ENCODE assay signal across 9 cellular contexts in genomic region chr19:10551698-10552301, GRCh38. TPM values are rescaled to one million over a fixed set of nuclear protein-coding genes. Genes with fewer than 3 reads are reported as not detected.
DNase-seq lines count a peak whose midpoint lies in the region; ATAC-seq and TF ChIP-seq lines count a peak whose summit lies in the region.
"Had no signal": no experiment of that assay in that cellular context is flagged by ENCODE, and none has a peak within 500 bp of the region (broad histone marks: within the 10 kb centered on the region; RNA-seq: fewer than 3 reads in every experiment).

No MANE protein-coding gene starts in this region.

- H3K36me3 ChIP-seq in DND-41 (ENCODE audit: insufficient read depth, low read length) (peaks cover 77% of the 10 kb centered on the region), KOPT-K1 (ENCODE audit: insufficient read depth, low read length) (peaks cover 92% of the 10 kb centered on the region)

- H3K4me1 Mint-ChIP-seq in activated CD4-positive, alpha-beta memory T cell treated with anti-CD3 and anti-CD28 coated beads for 36 hours (ENCODE audit: low read depth) = peaks cover 33% of the 10 kb centered on the region

- H3K27ac ChIP-seq in DND-41 (ENCODE audit: low read length) (peak overlapping the region; percentile 96), KOPT-K1 (ENCODE audit: low read depth, low read length, poor library complexity, severe bottlenecking) (peak overlapping the region; percentile 99)
- H3K27ac ChIP-seq: epithelial cell of prostate had no signal

- H3K9me3 ChIP-seq in DND-41 (ENCODE audit: insufficient read depth, low read length, severe bottlenecking) = no peaks in the 10 kb centered on the region
- no peaks in the 10 kb centered on the region for H3K9me3 ChIP-seq in KOPT-K1 (ENCODE audit: insufficient read depth, low read length, poor library complexity, severe bottlenecking)

- H3K27me3 ChIP-seq in DND-41 (ENCODE audit: insufficient read depth, low read length, poor library complexity) = no peaks in the 10 kb centered on the region

- H3K4me2 ChIP-seq in DND-41 (ENCODE audit: insufficient read depth, low read length) = peak overlapping the region; percentile 49

- no peak overlapping the region for H3K27ac Mint-ChIP-seq in activated CD4-positive, alpha-beta memory T cell treated with anti-CD3 and anti-CD28 coated beads for 36 hours

- H4K20me1 ChIP-seq in DND-41 (ENCODE audit: insufficient read depth, low read length) = peaks cover 10% of the 10 kb centered on the region

- H2AFZ ChIP-seq in DND-41 (ENCODE audit: low read depth, low read length) = no peak overlapping the region

- peak; percentile 66 for DNase-seq in DND-41
- peak; percentile 67 for DNase-seq in activated CD4-positive, alpha-beta memory T cell treated with anti-CD3 and anti-CD28 coated beads for 36 hours
- DNase-seq in left lobe of liver (ENCODE audit: low spot score) = no peak

- no peak overlapping the region for H3K4me3 ChIP-seq in DND-41 (ENCODE audit: low read depth in 1 of 2, low read length in 2 of 2)

- CTCF ChIA-PET in activated CD4-positive, alpha-beta memory T cell treated with anti-CD3 and anti-CD28 coated beads for 36 hours (lab: Charles Lee) = interaction anchor here (0.6 to 2.4 kb wide), 17 partner anchors 10 to 218 kb away, joined by 3 to 18 read pairs (median 4); partner anchors contain the start of genes KEAP1, QTRT1 and RAVER1

- ATAC-seq in DND-41 (ENCODE audit: insufficient read depth, low read depth) = no peak
- ATAC-seq in left lobe of liver = peak; percentile 56
- no peak for ATAC-seq in GM21390 (IDR thresholded peaks at IDR 0.05; ENCODE audit: unreplicated experiment)
- ATAC-seq in GM19395 (IDR thresholded peaks at IDR 0.05; ENCODE audit: unreplicated experiment) = no peak
- no peak for ATAC-seq in GM19035 (IDR thresholded peaks at IDR 0.05; ENCODE audit: unreplicated experiment)
- no peak for ATAC-seq in GM21717 (IDR thresholded peaks at IDR 0.05; ENCODE audit: unreplicated experiment)

- H3K4me3 Mint-ChIP-seq in activated CD4-positive, alpha-beta memory T cell treated with anti-CD3 and anti-CD28 coated beads for 36 hours = no peak overlapping the region

- H3K79me2 ChIP-seq in DND-41 (ENCODE audit: insufficient read depth, low read length) = peaks cover 36% of the 10 kb centered on the region

- peaks cover 40% of the 10 kb centered on the region for H3K36me3 Mint-ChIP-seq in activated CD4-positive, alpha-beta memory T cell treated with anti-CD3 and anti-CD28 coated beads for 36 hours

- H3K27me3 Mint-ChIP-seq in activated CD4-positive, alpha-beta memory T cell treated with anti-CD3 and anti-CD28 coated beads for 36 hours = no peaks in the 10 kb centered on the region

- H3K9me3 Mint-ChIP-seq in activated CD4-positive, alpha-beta memory T cell treated with anti-CD3 and anti-CD28 coated beads for 36 hours = no peaks in the 10 kb centered on the region

- intact Hi-C loops in activated CD4-positive, alpha-beta memory T cell treated with anti-CD3 and anti-CD28 coated beads for 36 hours (cut with micrococcal nuclease) = no loop called here

- POLR2A ChIA-PET in activated CD4-positive, alpha-beta memory T cell treated with anti-CD3 and anti-CD28 coated beads for 36 hours (lab: Charles Lee) = interaction anchor here (0.9 to 5.7 kb wide), 2 partner anchors 12 to 15 kb away, joined by 3 to 29 read pairs; partner anchors contain the start of gene KRI1

- TF ChIP-seq CTCF in DND-41 (IDR thresholded peaks at IDR 0.05; ENCODE audit: borderline replicate concordance, extremely low read depth, low read length, poor library complexity, severe bottlenecking) = peak; percentile 56

- H3K9ac ChIP-seq in DND-41 (ENCODE audit: low read depth, low read length) = peak overlapping the region; percentile 50

- peaks cover 65% of the 10 kb centered on the region for H3K4me1 ChIP-seq in DND-41 (ENCODE audit: insufficient read depth, low read length)

RNA-seq across cellular contexts. Expression of gene ATG4D, which starts 8.1 kb away (rescaled TPM):
- total RNA-seq in activated CD4-positive, alpha-beta memory T cell treated with anti-CD3 and anti-CD28 coated beads for 36 hours = 10 to 100 TPM; 23.8 to 26.7 TPM
- 11.6 TPM for total RNA-seq in left lobe of liver

RNA-seq across cellular contexts. Expression of gene KRI1, which starts 14.0 kb away (rescaled TPM):
- 10 to 100 TPM; 46.2 to 52.3 TPM for total RNA-seq in activated CD4-positive, alpha-beta memory T cell treated with anti-CD3 and anti-CD28 coated beads for 36 hours
- total RNA-seq in left lobe of liver = 10.4 TPM

RNA-seq across cellular contexts. Expression of gene CDKN2D, which starts 17.0 kb away (rescaled TPM):
- total RNA-seq in activated CD4-positive, alpha-beta memory T cell treated with anti-CD3 and anti-CD28 coated beads for 36 hours = 10 to 100 TPM; 68.6 to 68.8 TPM
- 1.3 TPM for total RNA-seq in left lobe of liver

RNA-seq across cellular contexts. Expression of gene S1PR5, which starts 34.6 kb away (rescaled TPM):
- under 1 TPM; 0.12 to 0.40 TPM for total RNA-seq in activated CD4-positive, alpha-beta memory T cell treated with anti-CD3 and anti-CD28 coated beads for 36 hours
- 0.30 TPM for total RNA-seq in left lobe of liver

RNA-seq across cellular contexts. Expression of gene AP1M2, which starts 35.3 kb away (rescaled TPM):
- not detected for total RNA-seq in activated CD4-positive, alpha-beta memory T cell treated with anti-CD3 and anti-CD28 coated beads for 36 hours
- total RNA-seq in left lobe of liver = 1.0 TPM

Comparison
In these comparisons a context has a peak if more than half of its experiments do, and no peak if none do; other contexts are left out.
1. RNA of gene CDKN2D, which starts 17.0 kb away (total RNA-seq): 68.6 to 68.8 TPM in activated CD4-positive, alpha-beta memory T cell treated with anti-CD3 and anti-CD28 coated beads for 36 hours; 1.3 TPM in left lobe of liver (single experiment); every median in the first group is over 10 times any median in the second.